35 cellular contexts compared by ENCODE assay signal in genomic region chr22:33591946-33592345, GRCh38.
"Had no signal": no experiment of that assay in that cellular context is flagged by ENCODE, and none has a peak within 500 bp of the region (broad histone marks: within the 10 kb centered on the region; RNA-seq: fewer than 3 reads in every experiment).

No MANE protein-coding gene starts in this region.

- FAIRE-seq: astrocyte, bronchial epithelial cell had no signal

- DNase-seq: activated effector memory CD4-positive, alpha-beta T cell treated with anti-CD3 and anti-CD28 coated beads, Interleukin-2, amount 50 U/mL, for 16 hours; activated effector memory CD4-positive, alpha-beta T cell treated with Interleukin-2 at 50 U/mL for 16 hours; activated gamma-delta T cell; activated gamma-delta T cell treated with Interleukin-2 at 50 U/mL for 16 hours; activated naive CD4-positive, alpha-beta T cell; activated naive CD4-positive, alpha-beta T cell treated with anti-CD3 and anti-CD28 coated beads for 36 hours; activated naive CD4-positive, alpha-beta T cell treated with anti-CD3 and anti-CD28 coated beads, Interleukin-2, amount 10 ng/mL, durations not matched to agents 7 days and 5 days; activated naive CD4-positive, alpha-beta T cell treated with anti-CD3 and anti-CD28 coated beads, Interleukin-2, amount 50 U/mL, for 16 hours; activated naive CD4-positive, alpha-beta T cell treated with Interleukin-2 at 50 U/mL for 16 hours; activated naive CD8-positive, alpha-beta T cell treated with anti-CD3 and anti-CD28 coated beads for 36 hours; activated naive CD8-positive, alpha-beta T cell treated with anti-CD3 and anti-CD28 coated beads, Interleukin-2, amount 10 ng/mL, durations not matched to agents 7 days and 5 days; activated naive CD8-positive, alpha-beta T cell treated with anti-CD3 and anti-CD28 coated beads, Interleukin-2, amount 50 U/mL, for 24 hours; activated T-cell treated with anti-CD3 and anti-CD28 coated beads for 4 hours; activated T-cell treated with anti-CD3 and anti-CD28 coated beads, Interleukin-2, amount 50 U/mL, for 1 hour; activated T-cell treated with anti-CD3 and anti-CD28 coated beads, Interleukin-2, amount 50 U/mL, for 24 hours; activated T-cell treated with anti-CD3 and anti-CD28 coated beads, Interleukin-2, amount 50 U/mL, for 4 hours; activated T-cell treated with anti-CD3 and anti-CD28 coated beads, Interleukin-2, amount 50 U/mL, for 48 hours; activated T-cell treated with anti-CD3 and anti-CD28 coated beads, Interleukin-2, amount 50 U/mL, for 72 hours; adrenal gland; amniotic stem cell; amygdala; anterior cingulate cortex; aorta; body of pancreas; brain microvascular endothelial cell; caudate nucleus; central memory CD4-positive, alpha-beta T cell; cerebellar nuclear complex had no signal

- H3K4me3 ChIP-seq: adrenal gland, ascending aorta, body of pancreas, breast epithelium, cardiac muscle cell had no signal

- H3K36me3 ChIP-seq: adrenal gland, ascending aorta, brain microvascular endothelial cell, breast epithelium, cardiac muscle cell had no signal

- H3K9me3 ChIP-seq: adrenal gland, ascending aorta, body of pancreas, breast epithelium had no signal

- H3K4me1 ChIP-seq: adrenal gland, ascending aorta, body of pancreas, breast epithelium had no signal

- ATAC-seq: activated naive CD4-positive, alpha-beta T cell treated with anti-CD3 and anti-CD28 coated beads, Interleukin-2, amount 50 U/mL, for 72 hours; activated naive CD8-positive, alpha-beta T cell treated with anti-CD3 and anti-CD28 coated beads, Interleukin-2, amount 50 U/mL, for 24 hours; activated T-cell treated with anti-CD3 and anti-CD28 coated beads, Interleukin-2, amount 50 U/mL, for 4 hours; activated T-cell treated with anti-CD3 and anti-CD28 coated beads, Interleukin-2, amount 50 U/mL, for 72 hours; activated T-helper 17 cell treated with anti-CD3 and anti-CD28 coated beads, Interleukin-2, amount 50 U/mL, for 72 hours; body of pancreas had no signal

- H3K27me3 ChIP-seq: adrenal gland, ascending aorta, body of pancreas, brain microvascular endothelial cell, breast epithelium, cardiac muscle cell had no signal

- H3K27ac ChIP-seq: adrenal gland, ascending aorta, body of pancreas, brain microvascular endothelial cell, breast epithelium, cardiac muscle cell had no signal
